Comparison of ENCODE assay signal across 12 cellular contexts in the genomic region with DNA sequence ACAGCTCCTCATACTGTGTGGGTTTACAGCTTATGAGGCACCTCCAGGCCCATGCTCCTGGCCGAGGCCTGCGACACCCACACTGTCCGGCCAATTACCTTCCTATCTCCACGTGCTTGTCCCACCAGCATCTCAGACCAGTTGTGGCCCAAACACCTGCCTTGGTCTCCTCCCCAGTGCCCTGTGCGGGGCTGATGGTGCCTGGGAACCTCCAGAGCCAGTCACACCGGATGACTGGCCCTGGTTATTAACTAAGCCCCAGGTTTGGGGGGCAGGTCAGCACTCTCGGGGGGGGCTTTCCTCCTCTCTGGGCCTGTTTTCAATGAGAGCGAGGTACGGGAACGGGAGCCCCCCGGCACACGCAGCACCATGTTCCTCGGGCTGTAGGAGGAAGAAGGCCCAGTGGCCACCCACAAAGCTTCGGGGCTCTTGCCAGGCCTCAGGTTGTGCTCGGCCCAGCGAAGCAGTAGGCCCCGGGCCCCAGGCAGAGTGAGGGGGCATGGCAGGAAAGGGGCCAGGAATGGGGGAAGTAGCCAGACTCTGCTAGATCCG.
"Had no signal": no experiment of that assay in that cellular context is flagged by ENCODE, and none has a peak within 500 bp of the region (broad histone marks: within the 10 kb centered on the region; RNA-seq: fewer than 3 reads in every experiment).

No MANE protein-coding gene starts in this region.

- H3K27ac Mint-ChIP-seq: activated CD4-positive, alpha-beta memory T cell treated with anti-CD3 and anti-CD28 coated beads for 36 hours; activated naive CD8-positive, alpha-beta T cell treated with anti-CD3 and anti-CD28 coated beads, Interleukin-2, amount 10 ng/mL, durations not matched to agents 7 days and 5 days had no signal

- H3K27ac ChIP-seq: breast epithelium, heart right ventricle, prostate gland, SJSA1 had no signal

- FAIRE-seq: frontal cortex, keratinocyte had no signal

- H3K27me3 Mint-ChIP-seq: activated naive CD8-positive, alpha-beta T cell treated with anti-CD3 and anti-CD28 coated beads, Interleukin-2, amount 10 ng/mL, durations not matched to agents 7 days and 5 days had no signal

- H3K4me3 ChIP-seq: breast epithelium, heart right ventricle, prostate gland, SJSA1 had no signal

- H3K9me3 Mint-ChIP-seq: activated CD4-positive, alpha-beta memory T cell treated with anti-CD3 and anti-CD28 coated beads for 36 hours; activated naive CD8-positive, alpha-beta T cell treated with anti-CD3 and anti-CD28 coated beads, Interleukin-2, amount 10 ng/mL, durations not matched to agents 7 days and 5 days; activated T-cell treated with anti-CD3 and anti-CD28 coated beads, Interleukin-2, amount 50 U/mL, for 4 hours had no signal

- H3K27me3 ChIP-seq: breast epithelium, SJSA1 had no signal

- H3K36me3 Mint-ChIP-seq: activated CD4-positive, alpha-beta memory T cell treated with anti-CD3 and anti-CD28 coated beads for 36 hours; activated naive CD8-positive, alpha-beta T cell treated with anti-CD3 and anti-CD28 coated beads, Interleukin-2, amount 10 ng/mL, durations not matched to agents 7 days and 5 days had no signal

- H3K9me3 ChIP-seq: breast epithelium, heart right ventricle, prostate gland had no signal

- ATAC-seq: activated T-cell treated with anti-CD3 and anti-CD28 coated beads, Interleukin-2, amount 50 U/mL, for 4 hours had no signal

- H3K4me3 Mint-ChIP-seq: activated CD4-positive, alpha-beta memory T cell treated with anti-CD3 and anti-CD28 coated beads for 36 hours; activated naive CD8-positive, alpha-beta T cell treated with anti-CD3 and anti-CD28 coated beads, Interleukin-2, amount 10 ng/mL, durations not matched to agents 7 days and 5 days; activated T-cell treated with anti-CD3 and anti-CD28 coated beads, Interleukin-2, amount 50 U/mL, for 4 hours; type B pancreatic cell had no signal

- DNase-seq: activated CD4-positive, alpha-beta memory T cell treated with anti-CD3 and anti-CD28 coated beads for 36 hours; activated naive CD8-positive, alpha-beta T cell treated with anti-CD3 and anti-CD28 coated beads, Interleukin-2, amount 10 ng/mL, durations not matched to agents 7 days and 5 days; activated T-cell treated with anti-CD3 and anti-CD28 coated beads, Interleukin-2, amount 50 U/mL, for 4 hours; nucleus accumbens; T-helper 9 cell had no signal

- H3K36me3 ChIP-seq: breast epithelium, heart right ventricle, prostate gland, SJSA1 had no signal

- H3K4me1 ChIP-seq: breast epithelium, prostate gland, SJSA1 had no signal
